1 cellular context compared by ENCODE assay signal in genomic region chr13:37959284-37959683, GRCh38.
TF ChIP-seq lines count a peak whose summit lies in the region.

No MANE protein-coding gene starts in this region.

TF ChIP-seq in WTC11, 78 proteins besides CTCF, POLR2A, EP300 and RAD21 (continued from another document):
- no peak for TF ChIP-seq PRDM15 (CRISPR knock-in tag; IDR thresholded peaks at IDR 0.05)
- no peak for TF ChIP-seq GABPB1 (CRISPR knock-in tag; IDR thresholded peaks at IDR 0.05)
- TF ChIP-seq ESRRA (CRISPR knock-in tag; IDR thresholded peaks at IDR 0.05; ENCODE audit: borderline replicate concordance), result no peak
- no peak for TF ChIP-seq PREB (CRISPR knock-in tag; IDR thresholded peaks at IDR 0.05; ENCODE audit: borderline replicate concordance)
- TF ChIP-seq TEAD1 (CRISPR knock-in tag; IDR thresholded peaks at IDR 0.05), result no peak
- TF ChIP-seq FOXK1 (CRISPR knock-in tag; IDR thresholded peaks at IDR 0.05), result no peak
